Comparison of ENCODE assay signal across 12 cellular contexts in the genomic region with DNA sequence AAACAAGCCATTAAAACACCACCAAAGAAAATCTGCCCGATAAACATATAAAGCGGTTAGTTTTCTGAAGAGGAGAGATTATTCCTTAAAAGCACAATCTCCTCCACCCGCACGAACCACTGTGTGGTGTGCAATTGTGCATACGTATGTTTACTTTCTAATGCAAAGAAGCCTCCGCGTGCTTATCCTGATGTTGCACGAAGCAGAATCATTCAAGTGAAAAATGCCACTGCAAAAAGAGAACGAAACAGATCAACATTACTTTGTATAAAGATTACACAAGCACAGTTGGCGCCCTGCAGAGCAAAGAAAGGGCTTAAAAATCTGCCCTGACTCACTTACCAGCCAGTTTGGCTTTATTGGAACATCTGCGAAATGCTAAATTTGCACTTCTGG.
DNase-seq lines count a peak whose midpoint lies in the region; ATAC-seq and TF ChIP-seq lines count a peak whose summit lies in the region.
"Had no signal": no experiment of that assay in that cellular context is flagged by ENCODE, and none has a peak within 500 bp of the region (broad histone marks: within the 10 kb centered on the region; RNA-seq: fewer than 3 reads in every experiment).

No MANE protein-coding gene starts in this region.

- TF ChIP-seq CTCF in fibroblast of villous mesenchyme (IDR thresholded peaks at IDR 0.05; ENCODE audit: insufficient read depth, low read depth, low read length), result no peak

- no peaks in the 10 kb centered on the region for H3K9me3 ChIP-seq in skeletal muscle tissue (ENCODE audit: control insufficient read depth in 3 of 3, low read length in 3 of 3)
- H3K9me3 ChIP-seq: suprapubic skin had no signal

- H3K4me1 ChIP-seq in skeletal muscle tissue (ENCODE audit: control insufficient read depth in 3 of 3, insufficient read depth in 3 of 3, low read length in 3 of 3), result peaks cover 3 to 7% (median 4%) of the 10 kb centered on the region in 3 donors

- peak overlapping the region in 2 of 3 donors; percentile 15 to 55 for H3K9ac ChIP-seq in skeletal muscle tissue (ENCODE audit: low read depth in 1 of 3, low read length in 3 of 3)

- H3K36me3 ChIP-seq in skeletal muscle tissue (ENCODE audit: control insufficient read depth in 3 of 3, insufficient read depth in 3 of 3, low read length in 3 of 3), result no peaks in the 10 kb centered on the region
- H3K36me3 ChIP-seq: suprapubic skin had no signal

- DNase-seq in DMS153 (lab: John Stamatoyannopoulos, UW) (peak; percentile 45), DMS153 treated with DMSO at 0.1 percent for 48 hours (lab: John Stamatoyannopoulos, UW; ENCODE audit: unreplicated experiment) (no peak), NCI-H774 (lab: John Stamatoyannopoulos, UW) (peak; percentile 51), fibroblast of villous mesenchyme (ENCODE audit: low read depth) (peak; percentile 45)
- no peak for DNase-seq in activated T-cell treated with anti-CD3 and anti-CD28 coated beads, Interleukin-2, amount 50 U/mL, for 1 hour
- DNase-seq: activated naive CD4-positive, alpha-beta T cell treated with anti-CD3 and anti-CD28 coated beads, Interleukin-2, amount 50 U/mL, for 16 hours; effector memory CD4-positive, alpha-beta T cell had no signal

- H3K27ac ChIP-seq in skeletal muscle tissue (ENCODE audit: low read depth, low read length), result peak overlapping the region; percentile 64
- H3K27ac ChIP-seq: 22Rv1, suprapubic skin had no signal

- H3K4me3 ChIP-seq in fibroblast of villous mesenchyme (ENCODE audit: low read depth, low read length) (peak overlapping the region; percentile 43), skeletal muscle tissue (ENCODE audit: low read length in 3 of 3) (peak overlapping the region; percentile 19 to 58 (median 38))
- H3K4me3 ChIP-seq: suprapubic skin had no signal

- ATAC-seq in HG02840 (IDR thresholded peaks at IDR 0.05; ENCODE audit: low FRiP score, unreplicated experiment) (no peak), HG03095 (IDR thresholded peaks at IDR 0.05; ENCODE audit: unreplicated experiment) (no peak)

- H3K27me3 ChIP-seq in skeletal muscle tissue (ENCODE audit: control insufficient read depth in 3 of 3, insufficient read depth in 3 of 3, low read length in 3 of 3), result peaks cover 0 to 12% (median 0%) of the 10 kb centered on the region in 3 donors

Comparison
In these comparisons a context has a peak if more than half of its experiments do, and no peak if none do; other contexts are left out.
1. DNase-seq: peak in DMS153 (single experiment), NCI-H774 (single experiment) and fibroblast of villous mesenchyme (single experiment); none in DMS153 treated with DMSO at 0.1 percent for 48 hours (single experiment) and activated T-cell treated with anti-CD3 and anti-CD28 coated beads, Interleukin-2, amount 50 U/mL, for 1 hour (single experiment).